ENCODE assay signal across 8 cellular contexts in genomic region chr12:54216580-54217308, GRCh38. TPM values are rescaled to one million over a fixed set of nuclear protein-coding genes. Genes with fewer than 3 reads are reported as not detected.
A peak's percentile ranks its signal among the peaks of the same experiment; 100 is the strongest.
DNase-seq lines count a peak whose midpoint lies in the region; ATAC-seq and TF ChIP-seq lines count a peak whose summit lies in the region.

No MANE protein-coding gene starts in this region.

- WGBS in adrenal gland, 4 donors: 8 to 9% (median 9%) methylated on average over 22 to 29 of the region's 29 CpGs
- 5% methylated on average over 29 of the region's 29 CpGs for WGBS in right cardiac atrium

- no peak overlapping the region for H3K9ac ChIP-seq in rectal smooth muscle tissue (ENCODE audit: low read length)

- POLR2A ChIA-PET in T-cell (lab: Charles Lee): no interaction called here

- H3K27ac ChIP-seq in adrenal gland (no peak overlapping the region), right cardiac atrium (ENCODE audit: low read length) (no peak overlapping the region), rectal smooth muscle tissue (ENCODE audit: low read depth, low read length) (no peak overlapping the region), uterus (no peak overlapping the region)

- no peaks in the 10 kb centered on the region for H3K36me3 Mint-ChIP-seq in T-cell

- no peaks in the 10 kb centered on the region for H3K9me3 ChIP-seq in adrenal gland (replicated peaks in 1 of 3)
- no peaks in the 10 kb centered on the region for H3K9me3 ChIP-seq in right cardiac atrium (ENCODE audit: control insufficient read depth, low read length)
- H3K9me3 ChIP-seq in uterus: no peaks in the 10 kb centered on the region

- CTCF ChIA-PET in T-cell (lab: Charles Lee): interaction anchor here (0.6 to 3.3 kb wide), 13 partner anchors 9 to 213 kb away, joined by 3 to 14 read pairs (median 4); partner anchors contain the start of genes CBX5 (in 1 of the 2), HOXC5 (in 1 of the 2) and SMUG1 (in 1 of the 2)

- H3K27me3 ChIP-seq in adrenal gland (peaks cover 11% of the 10 kb centered on the region), right cardiac atrium (ENCODE audit: control insufficient read depth, insufficient read depth) (no peaks in the 10 kb centered on the region), rectal smooth muscle tissue (ENCODE audit: control insufficient read depth, insufficient read depth, low read length) (peaks cover 30% of the 10 kb centered on the region), uterus (peaks cover 0 to 13% of the 10 kb centered on the region in 2 donors)

- peak overlapping the region; percentile 73 to 80 for H3K27ac Mint-ChIP-seq in T-cell

- TF ChIP-seq CTCF in AG09309 (IDR thresholded peaks at IDR 0.05; ENCODE audit: control insufficient read depth, insufficient read depth, low read depth, low read length, missing control alignments) (peak; percentile 83), adrenal gland (IDR thresholded peaks at IDR 0.05) (peak; percentile 55 to 85 (median 70)), uterus (IDR thresholded peaks at IDR 0.05) (peak; percentile 69 to 84 (median 78))

- DNase-seq in AG09309 (ENCODE audit: low read depth) (no peak), NCI-H1694 (lab: John Stamatoyannopoulos, UW) (peak; percentile 90), T-cell (peak; percentile 64 to 87 (median 77)), adrenal gland (peak; percentile 64 to 82 (median 69)), right cardiac atrium (peak; percentile 76 to 91 (median 86)), uterus (peak; percentile 68 to 71)

- H3K4me3 Mint-ChIP-seq in T-cell: peak overlapping the region; percentile 73 to 87 (median 75)

- TF ChIP-seq POLR2A in adrenal gland (IDR thresholded peaks at IDR 0.05) (no peak), uterus (IDR thresholded peaks at IDR 0.05) (no peak)

- H3K36me3 ChIP-seq in adrenal gland (replicated peaks in 1 of 2) (no peaks in the 10 kb centered on the region), rectal smooth muscle tissue (ENCODE audit: control insufficient read depth, insufficient read depth, low read length) (no peaks in the 10 kb centered on the region), uterus (no peaks in the 10 kb centered on the region)

- peak overlapping the region; percentile 52 for H3K4me3 ChIP-seq in AG09309 (ENCODE audit: control insufficient read depth, low read depth, low read length)
- peak overlapping the region in 1 of 4 donors; percentile 31 for H3K4me3 ChIP-seq in adrenal gland
- peak overlapping the region; percentile 31 for H3K4me3 ChIP-seq in right cardiac atrium (ENCODE audit: low read length)
- peak overlapping the region; percentile 51 for H3K4me3 ChIP-seq in rectal smooth muscle tissue (ENCODE audit: low read length)
- peak overlapping the region; percentile 3 to 29 for H3K4me3 ChIP-seq in uterus

- ATAC-seq in GM21447 (IDR thresholded peaks at IDR 0.05; ENCODE audit: unreplicated experiment): peak; percentile 31
- peak; percentile 79 to 85 (median 80) for ATAC-seq in T-cell (replicated peaks in 1 of 4)
- peak; percentile 56 to 66 for ATAC-seq in right cardiac atrium

- peaks cover 6 to 12% of the 10 kb centered on the region in 2 donors for H3K27me3 Mint-ChIP-seq in T-cell

- intact Hi-C loops in adrenal gland (cut with DNase I): loop anchor here in 1 of 2 donors (5.0 kb wide), 1 partner anchor 151 kb away; no protein-coding TSS in a partner anchor
- intact Hi-C loops in right cardiac atrium (cut with DNase I): loop anchor here in 3 of 4 donors (5.0 to 10.0 kb wide), 3 partner anchors 146 to 151 kb away; partner anchors contain the start of gene GPR84 (in 2 of the 3)
- intact Hi-C loops in uterus (cut with DNase I; ENCODE audit: low total_unique reads): loop anchor here (10.0 kb wide), 1 partner anchor 158 kb away; no protein-coding TSS in a partner anchor

- no peaks in the 10 kb centered on the region for H3K9me3 Mint-ChIP-seq in T-cell

- H3K4me1 ChIP-seq in adrenal gland (replicated peaks in 1 of 2) (peaks cover 0 to 13% of the 10 kb centered on the region in 2 donors), right cardiac atrium (ENCODE audit: control insufficient read depth, insufficient read depth, low read length) (peaks cover 5% of the 10 kb centered on the region), rectal smooth muscle tissue (ENCODE audit: control insufficient read depth, insufficient read depth, low read length) (no peaks in the 10 kb centered on the region), uterus (peaks cover 0 to 11% of the 10 kb centered on the region in 2 donors)

- peaks cover 31 to 51% (median 42%) of the 10 kb centered on the region in 3 donors for H3K4me1 Mint-ChIP-seq in T-cell

RNA-seq across cellular contexts. Expression of gene SMUG1, which starts 28.0 kb away (rescaled TPM):
- total RNA-seq in T-cell (10 to 100 TPM; 12.5 to 31.5 (median 23.9) TPM), adrenal gland (10 to 100 TPM; 29.9 to 52.4 (median 37.2) TPM), right cardiac atrium (10 to 100 TPM; 16.8 to 20.7 (median 18.6) TPM), uterus (10 to 100 TPM in 3 of 4 donors, 1 to 10 TPM in 1; 8.2 to 39.7 (median 19.2) TPM)
- polyA plus RNA-seq in adrenal gland (10 to 100 TPM; 28.1 to 60.0 (median 58.1) TPM), right cardiac atrium (26.3 TPM)
